Comparison of ENCODE assay signal across 1 cellular context in the genomic region with DNA sequence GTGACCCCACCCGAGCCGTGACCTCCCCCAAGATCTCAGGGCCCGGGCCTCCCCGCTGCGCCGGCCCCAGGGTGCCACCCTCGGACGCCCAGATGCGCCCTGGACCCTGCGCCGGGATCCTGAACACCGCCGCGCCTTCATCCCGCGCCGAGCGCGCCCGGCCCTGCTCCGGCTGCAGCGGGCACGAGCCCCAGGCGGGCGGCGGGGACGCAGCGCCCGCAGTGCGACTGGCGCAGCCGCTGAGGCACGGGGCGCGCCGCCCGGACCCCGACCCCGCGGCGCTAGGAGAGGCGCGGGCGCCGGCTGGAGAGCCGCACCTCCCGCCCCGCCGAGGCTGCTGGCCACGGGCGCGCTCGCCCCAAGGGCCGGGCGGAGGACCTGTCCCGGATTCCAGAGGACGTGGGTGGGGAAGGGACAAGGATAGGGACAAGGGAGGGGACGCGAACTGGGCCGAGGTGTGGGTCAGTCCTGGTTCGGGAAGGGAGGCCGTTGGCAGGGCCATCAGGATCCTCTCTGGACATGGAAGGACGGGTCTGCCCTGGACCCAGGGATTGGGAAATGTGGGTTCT.
TF ChIP-seq lines count a peak whose summit lies in the region.

No MANE protein-coding gene starts in this region.

TF ChIP-seq in WTC11, 78 proteins besides CTCF, POLR2A, EP300 and RAD21 (continued from another document):
- TF ChIP-seq ZNF532 (CRISPR knock-in tag; IDR thresholded peaks at IDR 0.05; ENCODE audit: borderline replicate concordance) (no peak), JUN (CRISPR knock-in tag; IDR thresholded peaks at IDR 0.05) (no peak), HMGXB4 (CRISPR knock-in tag; IDR thresholded peaks at IDR 0.05) (peak; percentile 47; the same call in 1 of the 2 replicates)
